8 cellular contexts compared by ENCODE assay signal in genomic region chr9:33130501-33130900, GRCh38. TPM values are rescaled to one million over a fixed set of nuclear protein-coding genes. Genes with fewer than 3 reads are reported as not detected.
A peak's percentile ranks its signal among the peaks of the same experiment; 100 is the strongest.
DNase-seq lines count a peak whose midpoint lies in the region; ATAC-seq and TF ChIP-seq lines count a peak whose summit lies in the region.

No MANE protein-coding gene starts in this region.

- H3K9me3 Mint-ChIP-seq in activated CD4-positive, alpha-beta T cell treated with anti-CD3 and anti-CD28 coated beads for 36 hours (ENCODE audit: low read depth), result no peaks in the 10 kb centered on the region

- intact Hi-C loops in activated CD4-positive, alpha-beta T cell treated with anti-CD3 and anti-CD28 coated beads for 36 hours (cut with DNase I, micrococcal nuclease), result loop anchor here (2.0 to 5.0 kb wide), 2 partner anchors 36 to 37 kb away; partner anchors contain the start of gene B4GALT1 (in 2 of the 2)
- intact Hi-C loops in HCT116 (cut with micrococcal nuclease), result no loop called here

- WGBS in urinary bladder, result 69% methylated on average over 5 of the region's 5 CpGs
- WGBS in neuronal stem cell (ENCODE audit: extremely low coverage in 2 of 2, insufficient read length in 2 of 2, insufficient replicate concordance in 1 of 2), 2 donors, result no CpG with 5 or more reads among the region's 5 CpGs

- TF ChIP-seq RAD21 in HCT116 (IDR thresholded peaks at IDR 0.05; ENCODE audit: low read depth), result no peak

- peaks cover 34% of the 10 kb centered on the region for H3K4me1 Mint-ChIP-seq in activated CD4-positive, alpha-beta T cell treated with anti-CD3 and anti-CD28 coated beads for 36 hours

- H3K9ac ChIP-seq in HCT116 (ENCODE audit: low read length) (no peak overlapping the region), neuronal stem cell (ENCODE audit: low read depth, low read length, poor library complexity) (no peak overlapping the region)

- POLR2A ChIA-PET in activated CD4-positive, alpha-beta T cell treated with anti-CD3 and anti-CD28 coated beads for 36 hours (lab: Charles Lee), result interaction anchor here (0.6 to 1.1 kb wide), 2 partner anchors 30 to 37 kb away, joined by 3 read pairs; partner anchors contain the start of gene B4GALT1
- POLR2A ChIA-PET in HCT116 (lab: Charles Lee), result no interaction called here

- BruUV-seq in HCT116 (replicated peaks; lab: Mats Ljungman, UMichigan), result no TSS peak

- H2AK5ac ChIP-seq in neuronal stem cell (ENCODE audit: low read depth, low read length), result no peak overlapping the region

- RAD21 ChIA-PET in HCT116 (lab: Charles Lee; ENCODE audit: low non-redundant PET in 1 of 2, low total read pairs in 2 of 2, uncharacterized antibody in 2 of 2, unreplicated experiment in 2 of 2), result no interaction called here

- no peak for TF ChIP-seq POLR2A in HCT116 (IDR thresholded peaks at IDR 0.05; ENCODE audit: borderline replicate concordance, extremely low read depth, insufficient read depth, insufficient read length)

- no peak overlapping the region for H4K91ac ChIP-seq in neuronal stem cell (ENCODE audit: low read depth, low read length, poor library complexity)

- no peak overlapping the region for H3K4me3 Mint-ChIP-seq in activated CD4-positive, alpha-beta T cell treated with anti-CD3 and anti-CD28 coated beads for 36 hours

- peak; percentile 43 for DNase-seq in activated CD4-positive, alpha-beta T cell treated with anti-CD3 and anti-CD28 coated beads for 36 hours
- DNase-seq in activated CD4-positive, alpha-beta T cell treated with anti-CD3 and anti-CD28 coated beads, Interleukin-2, amount 50 U/mL, for 1 hour, result no peak
- DNase-seq in HCT116 (ENCODE audit: low read depth, low spot score), result no peak
- peak; percentile 65 to 83 for DNase-seq in NOMO-1 (lab: John Stamatoyannopoulos, UW; ENCODE audit: unreplicated experiment in 2 of 2)
- peak; percentile 53 for DNase-seq in fibroblast of pulmonary artery (ENCODE audit: low read depth)
- DNase-seq in neuronal stem cell (ENCODE audit: low spot score), result no peak
- no peak for DNase-seq in NCI-H2107 (lab: John Stamatoyannopoulos, UW)

- CTCF ChIA-PET in activated CD4-positive, alpha-beta T cell treated with anti-CD3 and anti-CD28 coated beads for 36 hours (lab: Charles Lee), result interaction anchor here (0.5 to 1.9 kb wide), 2 partner anchors 9 to 33 kb away, joined by 3 to 15 read pairs; no protein-coding TSS in a partner anchor
- CTCF ChIA-PET in HCT116 (lab: Charles Lee), result no interaction called here

- no peak overlapping the region for H3K14ac ChIP-seq in neuronal stem cell (ENCODE audit: low read length)

- H3K27ac ChIP-seq in HCT116 (ENCODE audit: low read depth, low read length), result no peak overlapping the region
- H3K27ac ChIP-seq in urinary bladder (ENCODE audit: low read depth), result peak overlapping the region; percentile 26
- no peak overlapping the region for H3K27ac ChIP-seq in neuronal stem cell (replicated peaks; ENCODE audit: low read length)

- TF ChIP-seq CTCF in HCT116 (IDR thresholded peaks at IDR 0.05 in 2 of 3, conservative IDR thresholded peaks at IDR 0.05 in 1 of 3; ENCODE audit: borderline replicate concordance in 1 of 3, insufficient read depth in 1 of 3, low read depth in 2 of 3, low read length in 2 of 3) (no peak), fibroblast of pulmonary artery (IDR thresholded peaks at IDR 0.05; ENCODE audit: low read length, missing control alignments) (no peak)

- H2BK120ac ChIP-seq in neuronal stem cell (ENCODE audit: low read depth, low read length), result no peak overlapping the region

- no peak overlapping the region for H2BK12ac ChIP-seq in neuronal stem cell (ENCODE audit: low read length)

- ATAC-seq in activated CD4-positive, alpha-beta T cell treated with anti-CD3 and anti-CD28 coated beads for 36 hours, result peak; percentile 97
- ATAC-seq in HCT116, result 0 out of 2 replicates have a peak, but pooled peaks have one; percentile 48

- peak overlapping the region; percentile 20 for H3K4me2 ChIP-seq in HCT116 (ENCODE audit: low read length)
- no peak overlapping the region for H3K4me2 ChIP-seq in neuronal stem cell (ENCODE audit: insufficient read depth, low read length, poor library complexity, severe bottlenecking)

- H3K9me3 ChIP-seq in HCT116 (ENCODE audit: control insufficient read depth in 1 of 2, insufficient read depth in 1 of 2, low read depth in 1 of 2, low read length in 2 of 2) (no peaks in the 10 kb centered on the region), neuronal stem cell (replicated peaks in 1 of 2; ENCODE audit: control insufficient read depth in 2 of 2, insufficient read depth in 1 of 2, low read depth in 1 of 2, low read length in 2 of 2) (no peaks in the 10 kb centered on the region)

- no peak overlapping the region for H2BK15ac ChIP-seq in neuronal stem cell (ENCODE audit: low read length)

- no peaks in the 10 kb centered on the region for H3K79me1 ChIP-seq in neuronal stem cell (ENCODE audit: low read depth, low read length)

- H3K27me3 ChIP-seq in HCT116 (ENCODE audit: insufficient read depth, low read length), result no peaks in the 10 kb centered on the region
- H3K27me3 ChIP-seq in neuronal stem cell (ENCODE audit: control insufficient read depth in 3 of 3, insufficient read depth in 3 of 3, low read depth in 1 of 3, low read length in 3 of 3), result no peaks in the 10 kb centered on the region

- no peak overlapping the region for H3K18ac ChIP-seq in neuronal stem cell (ENCODE audit: low read length)

- H3K36me3 ChIP-seq in HCT116 (ENCODE audit: control insufficient read depth in 1 of 2, insufficient read depth in 2 of 2, low read length in 2 of 2), result no peaks in the 10 kb centered on the region
- H3K36me3 ChIP-seq in urinary bladder (ENCODE audit: insufficient read depth), result no peaks in the 10 kb centered on the region
- H3K36me3 ChIP-seq in neuronal stem cell (replicated peaks in 1 of 2; ENCODE audit: control insufficient read depth in 2 of 2, insufficient read depth in 2 of 2, low read length in 2 of 2), result peaks cover 0 to 12% of the 10 kb centered on the region in 2 donors

- peak overlapping the region; percentile 85 for H3K27ac Mint-ChIP-seq in activated CD4-positive, alpha-beta T cell treated with anti-CD3 and anti-CD28 coated beads for 36 hours

- H3K36me3 Mint-ChIP-seq in activated CD4-positive, alpha-beta T cell treated with anti-CD3 and anti-CD28 coated beads for 36 hours (ENCODE audit: low read depth), result peaks cover 47% of the 10 kb centered on the region

- H3K79me2 ChIP-seq in HCT116 (ENCODE audit: insufficient read depth, low read length), result no peaks in the 10 kb centered on the region

- no peak overlapping the region for H3K4ac ChIP-seq in neuronal stem cell (ENCODE audit: low read length)

- H3K27me3 Mint-ChIP-seq in activated CD4-positive, alpha-beta T cell treated with anti-CD3 and anti-CD28 coated beads for 36 hours, result no peaks in the 10 kb centered on the region

- no peak overlapping the region for H4K8ac ChIP-seq in neuronal stem cell (ENCODE audit: low read depth, low read length)

- H3K4me3 ChIP-seq in HCT116 (replicated peaks in 1 of 2; ENCODE audit: low read depth in 1 of 2, low read length in 2 of 2) (no peak overlapping the region), fibroblast of pulmonary artery (replicated peaks; ENCODE audit: low read depth, low read length) (no peak overlapping the region), urinary bladder (ENCODE audit: low read depth, low read length) (no peak overlapping the region), neuronal stem cell (ENCODE audit: low read length in 2 of 2) (no peak overlapping the region)

- H4K20me1 ChIP-seq in HCT116 (ENCODE audit: insufficient read depth), result no peaks in the 10 kb centered on the region

- no peak overlapping the region for H2BK5ac ChIP-seq in neuronal stem cell (ENCODE audit: low read length)

- H3K4me1 ChIP-seq in HCT116 (ENCODE audit: control insufficient read depth in 1 of 2, insufficient read depth in 2 of 2, low read length in 2 of 2) (peaks cover 9 to 35% of the 10 kb centered on the region in 2 experiments; a peak in 3 of 4 replicates), urinary bladder (ENCODE audit: insufficient read depth) (no peaks in the 10 kb centered on the region), neuronal stem cell (ENCODE audit: control insufficient read depth in 2 of 2, insufficient read depth in 1 of 2, low read depth in 1 of 2, low read length in 2 of 2) (no peaks in the 10 kb centered on the region)

- H3K9me2 ChIP-seq in HCT116 (ENCODE audit: insufficient read depth), result no peaks in the 10 kb centered on the region

- H2AFZ ChIP-seq in HCT116 (ENCODE audit: low read depth, low read length, poor library complexity, severe bottlenecking), result no peak overlapping the region
- H2AFZ ChIP-seq in neuronal stem cell (ENCODE audit: low read length), result no peak overlapping the region

- H3K23ac ChIP-seq in neuronal stem cell (ENCODE audit: low read depth, low read length, poor library complexity), result no peak overlapping the region

TF ChIP-seq in HCT116, 20 proteins besides CTCF, POLR2A, EP300 and RAD21:
- TF ChIP-seq ZFX (IDR thresholded peaks at IDR 0.05), result no peak
- no peak for TF ChIP-seq FOSL1 (IDR thresholded peaks at IDR 0.05; ENCODE audit: low read depth)
- no peak for TF ChIP-seq EZH2phosphoT487 (IDR thresholded peaks at IDR 0.05; ENCODE audit: borderline replicate concordance)

RNA-seq across cellular contexts. Expression of gene B4GALT1, which starts 36.6 kb away (rescaled TPM):
- 10 to 100 TPM; 44.5 to 47.1 TPM for total RNA-seq in activated CD4-positive, alpha-beta T cell treated with anti-CD3 and anti-CD28 coated beads for 36 hours
- total RNA-seq in HCT116 (2021; ENCODE audit: unreplicated experiment) (31.4 TPM), urinary bladder (36.4 TPM)
- polyA plus RNA-seq in HCT116 (2012), result 20.3 and 21.6 TPM in 2 replicates
- 57.7 TPM for polyA plus RNA-seq in urinary bladder
- polyA plus RNA-seq in neuronal stem cell (2013, experiment 1 of 2), result 13.2 TPM
- 13.0 TPM for polyA plus RNA-seq in neuronal stem cell (2013, experiment 2 of 2)

RNA-seq across cellular contexts. Expression of gene SMU1, which starts 54.0 kb away (rescaled TPM):
- 10 to 100 TPM; 23.2 to 29.6 TPM for total RNA-seq in activated CD4-positive, alpha-beta T cell treated with anti-CD3 and anti-CD28 coated beads for 36 hours
- total RNA-seq in HCT116 (2021; ENCODE audit: unreplicated experiment), result 30.5 TPM
- 15.2 and 16.4 TPM in 2 replicates for polyA plus RNA-seq in HCT116 (2012)
- total RNA-seq in urinary bladder, result 37.0 TPM
- polyA plus RNA-seq in urinary bladder, result 14.3 TPM
- 14.0 TPM for polyA plus RNA-seq in neuronal stem cell (2013, experiment 1 of 2)
- 14.7 TPM for polyA plus RNA-seq in neuronal stem cell (2013, experiment 2 of 2)

Comparison
In these comparisons a context has a peak if more than half of its experiments do, and no peak if none do; other contexts are left out.
1. DNase-seq: peak in activated CD4-positive, alpha-beta T cell treated with anti-CD3 and anti-CD28 coated beads for 36 hours (single experiment), NOMO-1 (2 of 2) and fibroblast of pulmonary artery (single experiment); none in activated CD4-positive, alpha-beta T cell treated with anti-CD3 and anti-CD28 coated beads, Interleukin-2, amount 50 U/mL, for 1 hour (single experiment), HCT116 (single experiment), neuronal stem cell (single experiment) and NCI-H2107 (single experiment).